27 cellular contexts compared by ENCODE assay signal in genomic region chr5:81700166-81700565, GRCh38.
"Had no signal": no experiment of that assay in that cellular context is flagged by ENCODE, and none has a peak within 500 bp of the region (broad histone marks: within the 10 kb centered on the region; RNA-seq: fewer than 3 reads in every experiment).

No MANE protein-coding gene starts in this region.

- H3K4me1 ChIP-seq: colonic mucosa, esophagus squamous epithelium, foreskin keratinocyte had no signal

- H3K4me3 ChIP-seq: colonic mucosa, coronary artery, dorsolateral prefrontal cortex, esophagus muscularis mucosa, esophagus squamous epithelium, gastrocnemius medialis, gastroesophageal sphincter, heart left ventricle, heart right ventricle had no signal

- H3K27me3 ChIP-seq: colonic mucosa, dorsolateral prefrontal cortex, esophagus muscularis mucosa, esophagus squamous epithelium, foreskin keratinocyte, gastrocnemius medialis, gastroesophageal sphincter, heart left ventricle, heart right ventricle had no signal

- H3K27ac ChIP-seq: colonic mucosa, coronary artery, dorsolateral prefrontal cortex, epithelial cell of prostate, esophagus muscularis mucosa, esophagus squamous epithelium, foreskin keratinocyte, gastrocnemius medialis, gastroesophageal sphincter, heart left ventricle, heart right ventricle had no signal

- FAIRE-seq: colon, endometrium, endothelial cell of umbilical vein, frontal cortex had no signal

- DNase-seq: colonic mucosa; cortex of kidney; dermis blood vessel endothelial cell; dorsolateral prefrontal cortex; effector CD8-positive, alpha-beta T cell; effector memory CD4-positive, alpha-beta T cell; effector memory CD8-positive, alpha-beta T cell; endodermal cell; erythroblast; esophagus squamous epithelium; foreskin fibroblast; foreskin keratinocyte; foreskin melanocyte; gastrocnemius medialis; glutamatergic neuron; head of caudate nucleus; heart left ventricle; heart right ventricle had no signal

- H3K36me3 ChIP-seq: colonic mucosa, gastroesophageal sphincter, heart left ventricle had no signal

- ATAC-seq: effector memory CD8-positive, alpha-beta T cell; esophagus mucosa; foreskin keratinocyte; gastrocnemius medialis; gastroesophageal sphincter; heart left ventricle; heart right ventricle had no signal

- H3K9me3 ChIP-seq: colonic mucosa had no signal
